22 cellular contexts compared by ENCODE assay signal in genomic region chr5:22938373-22938772, GRCh38.
"Had no signal": no experiment of that assay in that cellular context is flagged by ENCODE, and none has a peak within 500 bp of the region (broad histone marks: within the 10 kb centered on the region; RNA-seq: fewer than 3 reads in every experiment).

No MANE protein-coding gene starts in this region.

- H3K36me3 ChIP-seq: ascending aorta, brain microvascular endothelial cell, cardiac muscle cell had no signal

- H3K4me3 ChIP-seq: ascending aorta, cardiac muscle cell had no signal

- H3K27me3 ChIP-seq: ascending aorta, brain microvascular endothelial cell, cardiac muscle cell had no signal

- H3K9me3 ChIP-seq: ascending aorta had no signal

- H3K27ac ChIP-seq: ascending aorta, brain microvascular endothelial cell, cardiac muscle cell had no signal

- DNase-seq: activated CD4-positive, alpha-beta memory T cell treated with anti-CD3 and anti-CD28 coated beads for 36 hours; activated CD4-positive, alpha-beta T cell treated with anti-CD3 and anti-CD28 coated beads for 48 hours; activated CD4-positive, CD25-positive, alpha-beta regulatory T cell treated with anti-CD3 and anti-CD28 coated beads, Interleukin-2, amount 50 U/mL, for 72 hours; activated CD8-positive, alpha-beta memory T cell treated with anti-CD3 and anti-CD28 coated beads for 24 hours; activated effector memory CD4-positive, alpha-beta T cell treated with anti-CD3 and anti-CD28 coated beads, Interleukin-2, amount 50 U/mL, for 16 hours; activated naive CD4-positive, alpha-beta T cell treated with Interleukin-2 at 50 U/mL for 16 hours; activated naive CD8-positive, alpha-beta T cell treated with anti-CD3 and anti-CD28 coated beads, Interleukin-2, amount 50 U/mL, for 24 hours; activated T-cell treated with anti-CD3 and anti-CD28 coated beads, Interleukin-2, amount 50 U/mL, for 4 hours; amniotic stem cell; brain microvascular endothelial cell; KG1; NCI-H1048; NCI-H1417 treated with DMSO at 0.1 percent for 48 hours; NCI-H1694; NCI-H2029; NCI-H510A treated with DMSO at 0.1 percent for 48 hours; NCI-H69; SIG-M5; T-helper 17 cell; T-helper 9 cell had no signal

- H3K4me1 ChIP-seq: ascending aorta had no signal
